In the genomic region with DNA sequence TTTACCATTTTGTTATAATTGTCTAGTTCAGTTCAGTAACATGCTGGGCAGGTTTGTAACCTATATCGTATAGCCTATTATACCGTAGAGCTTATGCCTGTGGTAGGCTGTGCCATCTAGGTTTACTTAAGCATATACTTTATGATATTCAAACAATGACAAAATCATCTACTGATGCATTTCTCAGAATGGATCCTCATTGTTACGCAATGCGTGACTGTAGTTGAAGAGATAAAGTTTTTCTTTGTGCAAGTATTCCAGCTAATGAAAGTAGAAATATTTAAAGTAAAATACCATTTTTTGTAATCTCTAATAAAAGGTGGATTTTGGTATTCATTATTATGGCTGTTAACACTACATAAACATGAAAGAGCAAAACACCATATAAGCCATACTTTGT, we compare ENCODE assay signal across 26 cellular contexts.
DNase-seq lines count a peak whose midpoint lies in the region; ATAC-seq, FAIRE-seq and TF ChIP-seq lines count a peak whose summit lies in the region.
"Had no signal": no experiment of that assay in that cellular context is flagged by ENCODE, and none has a peak within 500 bp of the region (broad histone marks: within the 10 kb centered on the region; RNA-seq: fewer than 3 reads in every experiment).

No MANE protein-coding gene starts in this region.

- H2AFZ ChIP-seq in HepG2 (ENCODE audit: low read length) (no peak overlapping the region), K562 (ENCODE audit: low read depth, low read length) (no peak overlapping the region), trophoblast cell (ENCODE audit: insufficient read depth, low read length, poor library complexity) (no peak overlapping the region)

- H3K4me1 ChIP-seq in HepG2 (ENCODE audit: insufficient read depth, low read length) (no peaks in the 10 kb centered on the region), right lobe of liver (no peaks in the 10 kb centered on the region), K562 (replicated peaks in 1 of 2; ENCODE audit: control insufficient read depth in 2 of 2, insufficient read depth in 2 of 2, low read length in 2 of 2) (no peaks in the 10 kb centered on the region), trophoblast cell (ENCODE audit: control insufficient read depth in 1 of 2, insufficient read depth in 2 of 2, low read length in 2 of 2) (no peaks in the 10 kb centered on the region)
- H3K4me1 ChIP-seq: BE2C, BLaER1 had no signal

- no peak overlapping the region for H2BK12ac ChIP-seq in trophoblast cell (ENCODE audit: low read length)

- no peak overlapping the region for H4K91ac ChIP-seq in trophoblast cell (ENCODE audit: low read depth, low read length)

- no peak for FAIRE-seq in HepG2 (lab: Jason Lieb, UNC)
- no peak for FAIRE-seq in K562 (lab: Jason Lieb, UNC)
- FAIRE-seq: GM12878, GM12892, GM18507 had no signal

- POLR2A ChIA-PET in HepG2 (lab: Yijun Ruan, JAX) = no interaction called here
- POLR2A ChIA-PET in K562 (lab: Yijun Ruan, JAX) = no interaction called here

- DNase-seq in HepG2 (ENCODE audit: low spot score) = no peak
- no peak for DNase-seq in right lobe of liver
- no peak for DNase-seq in K562 (ENCODE audit: extremely low read depth in 1 of 4, low spot score in 3 of 4)
- DNase-seq in central memory CD4-positive, alpha-beta T cell = no peak
- no peak for DNase-seq in trophoblast cell
- DNase-seq: ACHN; BE2C; C1 segment of cervical spinal cord; CD4-positive, alpha-beta memory T cell; CD4-positive, CD25-positive, alpha-beta regulatory T cell; CD8-positive, alpha-beta memory T cell; COR-L47; DMS 273 treated with DMSO at 0.1 percent for 48 hours; DMS153; DMS53; DMS79; DND-41; EL; GDM1 had no signal

- no peak overlapping the region for H3K4me2 ChIP-seq in HepG2 (ENCODE audit: low read depth, low read length)
- no peak overlapping the region for H3K4me2 ChIP-seq in K562 (ENCODE audit: insufficient read depth, low read length)
- H3K4me2 ChIP-seq in trophoblast cell (ENCODE audit: low read length) = no peak overlapping the region
- H3K4me2 ChIP-seq: BLaER1 had no signal

- H3K27ac ChIP-seq in HepG2 (ENCODE audit: extremely low read length, insufficient read depth, low read length) (no peak overlapping the region), right lobe of liver (no peak overlapping the region), K562 (ENCODE audit: extremely low read depth, low read depth, low read length) (no peak overlapping the region), trophoblast cell (ENCODE audit: low read depth, low read length) (no peak overlapping the region)
- H3K27ac ChIP-seq: 22Rv1, BLaER1 had no signal

- in situ Hi-C loops in HepG2 (cut with HindIII; ENCODE audit: extremely low pct_ligation_motif_present, low pct_unique_long_range_greater_than_20kb) = no loop called here
- in situ Hi-C loops in K562 (cut with MboI) = no loop called here

- H4K8ac ChIP-seq in trophoblast cell (ENCODE audit: low read depth, low read length) = no peak overlapping the region

- H3K79me1 ChIP-seq in trophoblast cell (ENCODE audit: low read length) = no peaks in the 10 kb centered on the region

- no peaks in the 10 kb centered on the region for H3K9me3 ChIP-seq in HepG2 (ENCODE audit: low read length)
- no peaks in the 10 kb centered on the region for H3K9me3 ChIP-seq in right lobe of liver
- no peaks in the 10 kb centered on the region for H3K9me3 ChIP-seq in K562 (replicated peaks; ENCODE audit: control insufficient read depth, insufficient read depth, low read depth, low read length)
- no peaks in the 10 kb centered on the region for H3K9me3 ChIP-seq in trophoblast cell (ENCODE audit: insufficient read depth, low read depth, low read length)
- H3K9me3 ChIP-seq: BE2C, BLaER1 had no signal

- TF ChIP-seq EP300 in HepG2 (IDR thresholded peaks at IDR 0.05; ENCODE audit: low read depth in 2 of 2, low read length in 2 of 2) = no peak
- TF ChIP-seq EP300 in HepG2 (CRISPR knock-in tag; IDR thresholded peaks at IDR 0.05; ENCODE audit: borderline replicate concordance) = no peak
- no peak for TF ChIP-seq EP300 in Ishikawa (IDR thresholded peaks at IDR 0.05; ENCODE audit: borderline replicate concordance)
- TF ChIP-seq EP300 in K562 (IDR thresholded peaks at IDR 0.05; ENCODE audit: low read length) = no peak

- H3K79me2 ChIP-seq in HepG2 (ENCODE audit: insufficient read depth, low read length) = no peaks in the 10 kb centered on the region
- no peaks in the 10 kb centered on the region for H3K79me2 ChIP-seq in K562 (ENCODE audit: control insufficient read depth, insufficient read depth, low read length)
- H3K79me2 ChIP-seq in trophoblast cell (ENCODE audit: control insufficient read depth, insufficient read depth, low read length, poor library complexity) = no peaks in the 10 kb centered on the region

- H2BK5ac ChIP-seq in trophoblast cell (ENCODE audit: low read depth, low read length, poor library complexity) = no peak overlapping the region

- no peak overlapping the region for H3K14ac ChIP-seq in trophoblast cell (ENCODE audit: low read length)

- H3K4me3 ChIP-seq in HepG2 (replicated peaks in 1 of 3; ENCODE audit: insufficient read depth in 1 of 3, low read depth in 2 of 3, low read length in 3 of 3) (no peak overlapping the region), right lobe of liver (no peak overlapping the region), K562 (no peak overlapping the region), trophoblast cell (ENCODE audit: low read depth, low read length) (no peak overlapping the region)
- H3K4me3 ChIP-seq: BLaER1, GM12878 had no signal

- TF ChIP-seq POLR2A in HepG2 (IDR thresholded peaks at IDR 0.05; ENCODE audit: insufficient read depth in 1 of 2, low read depth in 2 of 2, low read length in 2 of 2) (no peak), right lobe of liver (IDR thresholded peaks at IDR 0.05) (no peak), K562 (conservative IDR thresholded peaks at IDR 0.05) (no peak)

- H3K18ac ChIP-seq in trophoblast cell (ENCODE audit: low read length) = no peak overlapping the region

- H3K4ac ChIP-seq in trophoblast cell (ENCODE audit: low read depth, low read length) = no peak overlapping the region

- intact Hi-C loops in HepG2 (cut with micrococcal nuclease; ENCODE audit: unreplicated experiment) = no loop called here
- intact Hi-C loops in right lobe of liver (cut with DNase I) = no loop called here
- intact Hi-C loops in K562 (cut with micrococcal nuclease) = no loop called here

- no peaks in the 10 kb centered on the region for H3K27me3 ChIP-seq in HepG2 (ENCODE audit: control insufficient read depth in 1 of 2, insufficient read depth in 2 of 2, low read length in 2 of 2)
- H3K27me3 ChIP-seq in right lobe of liver = no peaks in the 10 kb centered on the region
- H3K27me3 ChIP-seq in K562 (ENCODE audit: control insufficient read depth in 2 of 2, insufficient read depth in 2 of 2, low read length in 2 of 2) = no peaks in the 10 kb centered on the region
- H3K27me3 ChIP-seq in trophoblast cell (ENCODE audit: insufficient read depth, low read length) = no peaks in the 10 kb centered on the region
- H3K27me3 ChIP-seq: BE2C, BLaER1 had no signal

- H3K9me1 ChIP-seq in K562 (ENCODE audit: control insufficient read depth, insufficient read depth, low read length) = no peaks in the 10 kb centered on the region

- TF ChIP-seq CTCF in HepG2 (CRISPR knock-in tag; IDR thresholded peaks at IDR 0.05) (no peak), right lobe of liver (IDR thresholded peaks at IDR 0.05) (no peak), K562 (IDR thresholded peaks at IDR 0.05 in 2 of 3, conservative IDR thresholded peaks at IDR 0.05 in 1 of 3; ENCODE audit: insufficient read depth in 2 of 3, low read depth in 1 of 3, low read length in 3 of 3) (no peak)

- H4K20me1 ChIP-seq in HepG2 (ENCODE audit: insufficient read depth, low read length) = no peaks in the 10 kb centered on the region; the same call in 1 of the 2 replicates
- no peaks in the 10 kb centered on the region for H4K20me1 ChIP-seq in K562 (replicated peaks; ENCODE audit: control insufficient read depth, insufficient read depth, low read length)
- H4K20me1 ChIP-seq: BLaER1 had no signal

- H2AK5ac ChIP-seq in trophoblast cell (ENCODE audit: low read length) = no peak overlapping the region

- no peak overlapping the region for H2BK120ac ChIP-seq in trophoblast cell (ENCODE audit: insufficient read depth, low read length, poor library complexity)

- H3K36me3 ChIP-seq in HepG2 (replicated peaks in 1 of 2; ENCODE audit: control insufficient read depth in 1 of 2, insufficient read depth in 2 of 2, low read length in 2 of 2) (no peaks in the 10 kb centered on the region), right lobe of liver (no peaks in the 10 kb centered on the region), K562 (ENCODE audit: control insufficient read depth, insufficient read depth, low read length) (no peaks in the 10 kb centered on the region), trophoblast cell (ENCODE audit: control insufficient read depth in 1 of 2, insufficient read depth in 2 of 2, low read length in 2 of 2) (no peaks in the 10 kb centered on the region)
- H3K36me3 ChIP-seq: BE2C, BLaER1 had no signal

- no peak for ATAC-seq in HepG2
- no peak for ATAC-seq in right lobe of liver
- no peak for ATAC-seq in K562
- no peak for ATAC-seq in GM19452 (IDR thresholded peaks at IDR 0.05; ENCODE audit: unreplicated experiment)
- ATAC-seq: GM12878 had no signal

- H4K12ac ChIP-seq in trophoblast cell (ENCODE audit: low read depth, low read length) = no peak overlapping the region

- 85% methylated on average over 4 of the region's 4 CpGs for WGBS in HepG2 (ENCODE audit: low lambda C conversion rate)
- whole genome bisulfite sequencing in right lobe of liver (ENCODE audit: insufficient coverage, low coverage, low lambda C conversion rate, missing lambda C conversion rate) = 81% methylated on average over 4 of the region's 4 CpGs
- WGBS in K562 (ENCODE audit: insufficient coverage, low coverage, missing lambda C conversion rate) = 5% methylated on average over 4 of the region's 4 CpGs
- WGBS in trophoblast cell (ENCODE audit: extremely low coverage, insufficient coverage, insufficient read length) = no CpG with 5 or more reads among the region's 4 CpGs

- TF ChIP-seq RAD21 in HepG2 (CRISPR knock-in tag; IDR thresholded peaks at IDR 0.05) = no peak
- no peak for TF ChIP-seq RAD21 in Ishikawa (IDR thresholded peaks at IDR 0.05; ENCODE audit: low read depth)
- TF ChIP-seq RAD21 in K562 (CRISPR knock-in tag; conservative IDR thresholded peaks at IDR 0.05 in 1 of 2, IDR thresholded peaks at IDR 0.05 in 1 of 2) = no peak

- CTCF ChIA-PET in HepG2 (lab: Yijun Ruan, JAX; ENCODE audit: low intra/inter-chr PET ratio, low total read pairs) = no interaction called here
- CTCF ChIA-PET in K562 (lab: Yijun Ruan, JAX; ENCODE audit: low intra/inter-chr PET ratio) = no interaction called here

- no peak overlapping the region for H3K9ac ChIP-seq in HepG2 (ENCODE audit: insufficient read depth, low read depth, low read length)
- H3K9ac ChIP-seq in K562 (ENCODE audit: insufficient read depth in 1 of 2, low read depth in 2 of 2, low read length in 2 of 2) = no peak overlapping the region
- no peak overlapping the region for H3K9ac ChIP-seq in trophoblast cell (ENCODE audit: low read length)
- H3K9ac ChIP-seq: BLaER1 had no signal

- BruUV-seq in HepG2 (replicated peaks; lab: Mats Ljungman, UMichigan) (no TSS peak), K562 (replicated peaks; lab: Mats Ljungman, UMichigan) (no TSS peak)

- H3K23ac ChIP-seq in trophoblast cell (ENCODE audit: low read length) = no peak overlapping the region

TF ChIP-seq in Ishikawa, 13 proteins besides CTCF, POLR2A, EP300 and RAD21 (continues in another document):
- TF ChIP-seq CEBPB (IDR thresholded peaks at IDR 0.05) = peak; percentile 49; the same call in 1 of the 2 replicates

Comparison
In these comparisons a context has a peak if more than half of its experiments do, and no peak if none do; other contexts are left out.
1. Of the 241 proteins assayed by ChIP-seq in both HepG2 and K562: peak only in HepG2: none; only in K562: none; in both: CEBPB; in neither: 240.